ENCODE assay signal across 9 cellular contexts in the genomic region with DNA sequence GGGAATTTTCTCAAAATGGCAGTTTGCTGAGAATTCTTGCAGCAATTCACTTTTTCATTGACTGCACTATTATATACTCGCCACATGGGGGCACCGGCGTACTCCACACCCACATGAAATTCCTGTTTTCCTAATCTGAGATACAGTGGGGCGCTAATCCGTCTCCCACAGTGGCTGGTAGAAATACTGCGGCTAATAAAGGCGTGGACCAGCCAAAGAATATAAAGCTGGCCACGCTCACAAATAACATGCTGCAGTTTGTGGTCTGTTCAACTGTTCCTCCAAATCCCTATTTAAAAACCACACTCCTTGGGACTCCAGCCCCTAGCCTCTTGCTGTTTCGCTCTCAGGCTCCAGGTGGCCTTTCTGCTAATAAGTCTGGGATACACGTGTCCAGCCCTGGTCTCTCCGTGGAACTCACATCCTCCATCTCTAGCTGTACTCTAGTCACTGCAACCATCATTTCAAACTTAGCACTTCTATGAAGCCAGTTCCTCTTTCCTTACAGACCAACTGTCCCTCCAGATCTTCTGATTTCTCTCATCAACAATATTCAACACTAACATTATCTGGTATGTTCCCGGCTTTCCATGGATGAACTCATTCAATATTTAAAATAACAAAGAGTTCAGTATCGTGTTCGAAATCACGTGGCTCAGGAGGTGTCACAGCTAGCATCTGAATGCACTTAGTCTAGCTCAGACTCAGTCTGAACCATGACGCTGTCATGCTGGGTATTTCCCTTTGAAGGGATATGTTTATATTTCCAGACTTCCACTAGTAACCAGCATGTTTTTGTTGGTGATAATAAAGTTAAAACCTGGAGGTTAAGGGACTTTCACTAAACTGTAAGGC. TPM values are rescaled to one million over a fixed set of nuclear protein-coding genes. Genes with fewer than 3 reads are reported as not detected.
DNase-seq lines count a peak whose midpoint lies in the region; ATAC-seq and TF ChIP-seq lines count a peak whose summit lies in the region.
"Had no signal": no experiment of that assay in that cellular context is flagged by ENCODE, and none has a peak within 500 bp of the region (broad histone marks: within the 10 kb centered on the region; RNA-seq: fewer than 3 reads in every experiment).

No MANE protein-coding gene starts in this region.

- peaks cover 6% of the 10 kb centered on the region for H3K36me3 Mint-ChIP-seq in activated T-cell treated with anti-CD3 and anti-CD28 coated beads, Interleukin-2, amount 50 U/mL, for 4 hours (ENCODE audit: insufficient read depth)
- no peaks in the 10 kb centered on the region for H3K36me3 Mint-ChIP-seq in effector memory CD8-positive, alpha-beta T cell (ENCODE audit: insufficient read depth)

- H3K36me3 ChIP-seq in HCT116 (ENCODE audit: control insufficient read depth in 1 of 2, insufficient read depth in 2 of 2, low read length in 2 of 2) (no peaks in the 10 kb centered on the region; a peak in 1 of 4 replicates), tibial artery (peaks cover 0 to 26% (median 0%) of the 10 kb centered on the region in 3 donors)

- H3K4me2 ChIP-seq in HCT116 (ENCODE audit: low read length) = peak overlapping the region; percentile 66

- peaks cover 0 to 9% of the 10 kb centered on the region in 2 experiments; a peak in 1 of 4 replicates for H3K9me3 ChIP-seq in HCT116 (ENCODE audit: control insufficient read depth in 1 of 2, insufficient read depth in 1 of 2, low read depth in 1 of 2, low read length in 2 of 2)
- no peaks in the 10 kb centered on the region for H3K9me3 ChIP-seq in tibial artery

- TF ChIP-seq RAD21 in HCT116 (IDR thresholded peaks at IDR 0.05; ENCODE audit: low read depth) = peak; percentile 89

- H3K27ac Mint-ChIP-seq in effector memory CD8-positive, alpha-beta T cell = no peak overlapping the region

- intact Hi-C loops in HCT116 (cut with micrococcal nuclease) = loop anchor here (1.0 to 2.0 kb wide), 2 partner anchors 193 to 222 kb away; no protein-coding TSS in a partner anchor
- intact Hi-C loops in tibial artery (cut with DNase I; ENCODE audit: low total_unique reads) = loop anchor here (5.0 kb wide), 2 partner anchors 173 to 193 kb away; no protein-coding TSS in a partner anchor

- H3K27me3 Mint-ChIP-seq in activated T-cell treated with anti-CD3 and anti-CD28 coated beads, Interleukin-2, amount 50 U/mL, for 4 hours (ENCODE audit: low read depth) = no peaks in the 10 kb centered on the region
- no peaks in the 10 kb centered on the region for H3K27me3 Mint-ChIP-seq in effector memory CD8-positive, alpha-beta T cell

- H4K20me1 ChIP-seq in HCT116 (ENCODE audit: insufficient read depth) = no peaks in the 10 kb centered on the region

- H3K9ac ChIP-seq in HCT116 (ENCODE audit: low read length) = 0 out of 2 replicates have a peak overlapping the region, but pooled peaks have one; percentile 28

- no peak overlapping the region for H3K4me3 Mint-ChIP-seq in activated T-cell treated with anti-CD3 and anti-CD28 coated beads, Interleukin-2, amount 50 U/mL, for 4 hours
- peak overlapping the region in 1 of 2 donors; percentile 26 for H3K4me3 Mint-ChIP-seq in effector memory CD8-positive, alpha-beta T cell

- no peaks in the 10 kb centered on the region for H3K9me2 ChIP-seq in HCT116 (ENCODE audit: insufficient read depth)

- no TSS peak for BruUV-seq in HCT116 (replicated peaks; lab: Mats Ljungman, UMichigan)

- RAD21 ChIA-PET in HCT116 (lab: Charles Lee; ENCODE audit: low non-redundant PET in 1 of 2, low total read pairs in 2 of 2, uncharacterized antibody in 2 of 2, unreplicated experiment in 2 of 2) = no interaction called here

- TF ChIP-seq CTCF in HCT116 (IDR thresholded peaks at IDR 0.05 in 2 of 3, conservative IDR thresholded peaks at IDR 0.05 in 1 of 3; ENCODE audit: borderline replicate concordance in 1 of 3, insufficient read depth in 1 of 3, low read depth in 2 of 3, low read length in 2 of 3) = peak; percentile 65 to 97 (median 90)
- TF ChIP-seq CTCF in tibial artery (IDR thresholded peaks at IDR 0.05) = peak; percentile 73 to 78

- H3K27ac ChIP-seq in HCT116 (ENCODE audit: low read depth, low read length) = no peak overlapping the region
- peak overlapping the region; percentile 55 to 58 for H3K27ac ChIP-seq in tibial artery
- H3K27ac ChIP-seq: skin epidermis had no signal

- DNase-seq in activated T-cell treated with anti-CD3 and anti-CD28 coated beads for 48 hours (ENCODE audit: low read depth) = peak; percentile 6
- no peak for DNase-seq in activated T-cell treated with anti-CD3 and anti-CD28 coated beads, Interleukin-2, amount 50 U/mL, for 4 hours
- peak; percentile 50 for DNase-seq in HCT116 (ENCODE audit: low read depth, low spot score)
- peak; percentile 87 for DNase-seq in NCI-H1105 treated with DMSO at 0.1 percent for 48 hours (lab: John Stamatoyannopoulos, UW)
- peak in 4 of 5 donors; percentile 6 to 25 (median 16) for DNase-seq in T-helper 1 cell
- peak in 2 of 3 experiments; percentile 4 to 8 for DNase-seq in effector memory CD8-positive, alpha-beta T cell
- DNase-seq in medulla oblongata (ENCODE audit: extremely low spot score) = peak; percentile 74
- peak; percentile 36 to 77 for DNase-seq in tibial artery

- no peaks in the 10 kb centered on the region for H3K27me3 ChIP-seq in HCT116 (ENCODE audit: insufficient read depth, low read length)
- no peaks in the 10 kb centered on the region for H3K27me3 ChIP-seq in tibial artery

- peak overlapping the region; percentile 87 for H2AFZ ChIP-seq in HCT116 (ENCODE audit: low read depth, low read length, poor library complexity, severe bottlenecking)

- peak overlapping the region in 1 of 2 experiments; percentile 34; a peak in 2 of 4 replicates for H3K4me3 ChIP-seq in HCT116 (replicated peaks in 1 of 2; ENCODE audit: low read depth in 1 of 2, low read length in 2 of 2)
- H3K4me3 ChIP-seq in tibial artery = peak overlapping the region; percentile 24 to 38
- H3K4me3 ChIP-seq: skin epidermis had no signal

- ATAC-seq in activated T-cell treated with anti-CD3 and anti-CD28 coated beads, Interleukin-2, amount 50 U/mL, for 4 hours = no peak
- peak; percentile 91 for ATAC-seq in HCT116
- ATAC-seq in effector memory CD8-positive, alpha-beta T cell (replicated peaks) = peak; percentile 73

- H3K9me3 Mint-ChIP-seq in activated T-cell treated with anti-CD3 and anti-CD28 coated beads, Interleukin-2, amount 50 U/mL, for 4 hours = no peaks in the 10 kb centered on the region
- H3K9me3 Mint-ChIP-seq in effector memory CD8-positive, alpha-beta T cell = no peaks in the 10 kb centered on the region

- TF ChIP-seq POLR2A in HCT116 (IDR thresholded peaks at IDR 0.05; ENCODE audit: borderline replicate concordance, extremely low read depth, insufficient read depth, insufficient read length) = no peak

- no peaks in the 10 kb centered on the region for H3K79me2 ChIP-seq in HCT116 (ENCODE audit: insufficient read depth, low read length)

- H3K4me1 ChIP-seq in HCT116 (ENCODE audit: control insufficient read depth in 1 of 2, insufficient read depth in 2 of 2, low read length in 2 of 2) (peaks cover 0 to 7% of the 10 kb centered on the region in 2 experiments; a peak in 2 of 4 replicates), tibial artery (peaks cover 0 to 22% (median 6%) of the 10 kb centered on the region in 4 donors)

- POLR2A ChIA-PET in HCT116 (lab: Charles Lee) = no interaction called here

- CTCF ChIA-PET in HCT116 (lab: Charles Lee) = interaction anchor here (0.7 to 1.5 kb wide), 8 partner anchors 10 to 670 kb away, joined by 3 to 6 read pairs (median 4); no protein-coding TSS in a partner anchor

- H3K4me1 Mint-ChIP-seq in activated T-cell treated with anti-CD3 and anti-CD28 coated beads, Interleukin-2, amount 50 U/mL, for 4 hours (ENCODE audit: low read depth) = peaks cover 3% of the 10 kb centered on the region
- peaks cover 0 to 5% of the 10 kb centered on the region in 2 donors for H3K4me1 Mint-ChIP-seq in effector memory CD8-positive, alpha-beta T cell (ENCODE audit: low read depth in 2 of 2)

TF ChIP-seq in HCT116, 20 proteins besides CTCF, POLR2A, EP300 and RAD21:
- peak; percentile 18 for TF ChIP-seq YY1 (IDR thresholded peaks at IDR 0.05; ENCODE audit: extremely low read depth, insufficient replicate concordance, low read depth, low read length)
- TF ChIP-seq, protein P1, sequence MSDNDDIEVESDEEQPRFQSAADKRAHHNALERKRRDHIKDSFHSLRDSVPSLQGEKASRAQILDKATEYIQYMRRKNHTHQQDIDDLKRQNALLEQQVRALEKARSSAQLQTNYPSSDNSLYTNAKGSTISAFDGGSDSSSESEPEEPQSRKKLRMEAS (IDR thresholded peaks at IDR 0.05) = peak; percentile 46; the same call in 1 of the 2 replicates
- no peak for TF ChIP-seq CEBPB (IDR thresholded peaks at IDR 0.05; ENCODE audit: low read depth)

RNA-seq across cellular contexts. Expression of gene TBRG1, which starts 22.0 kb away (rescaled TPM):
- total RNA-seq in activated T-cell treated with anti-CD3 and anti-CD28 coated beads, Interleukin-2, amount 50 U/mL, for 4 hours = 10 to 100 TPM; 42.4 to 55.0 (median 44.9) TPM
- 29.6 TPM for total RNA-seq in HCT116 (2021; ENCODE audit: unreplicated experiment)
- 18.8 and 23.3 TPM in 2 replicates for polyA plus RNA-seq in HCT116 (2012)

RNA-seq across cellular contexts. Expression of gene SIAE, which starts 28.9 kb away (rescaled TPM):
- 1 to 10 TPM; 1.2 to 1.5 (median 1.3) TPM for total RNA-seq in activated T-cell treated with anti-CD3 and anti-CD28 coated beads, Interleukin-2, amount 50 U/mL, for 4 hours
- total RNA-seq in HCT116 (2021; ENCODE audit: unreplicated experiment) = 39.2 TPM
- polyA plus RNA-seq in HCT116 (2012) = 23.5 and 25.2 TPM in 2 replicates

RNA-seq across cellular contexts. Expression of gene SPA17, which starts 29.1 kb away (rescaled TPM):
- 1 to 10 TPM in 1 of 3 donors, under 1 TPM in 2; 0.58 to 1.5 (median 0.76) TPM for total RNA-seq in activated T-cell treated with anti-CD3 and anti-CD28 coated beads, Interleukin-2, amount 50 U/mL, for 4 hours
- 12.9 TPM for total RNA-seq in HCT116 (2021; ENCODE audit: unreplicated experiment)
- polyA plus RNA-seq in HCT116 (2012) = 11.5 and 11.8 TPM in 2 replicates

RNA-seq across cellular contexts. Expression of gene PANX3, which starts 33.4 kb away (rescaled TPM):
- total RNA-seq in activated T-cell treated with anti-CD3 and anti-CD28 coated beads, Interleukin-2, amount 50 U/mL, for 4 hours = not detected
- total RNA-seq in HCT116 (2021; ENCODE audit: unreplicated experiment) = not detected
- polyA plus RNA-seq in HCT116 (2012) = not detected in 2 replicates

Comparison
In these comparisons a context has a peak if more than half of its experiments do, and no peak if none do; other contexts are left out.
1. ATAC-seq: peak in HCT116 (single experiment) and effector memory CD8-positive, alpha-beta T cell (single experiment); none in activated T-cell treated with anti-CD3 and anti-CD28 coated beads, Interleukin-2, amount 50 U/mL, for 4 hours (0 of 2).
2. RNA of gene SIAE, which starts 28.9 kb away (total RNA-seq): 39.2 TPM in HCT116 (single experiment); 1.2 to 1.5 TPM in activated T-cell treated with anti-CD3 and anti-CD28 coated beads, Interleukin-2, amount 50 U/mL, for 4 hours; every median in the first group is over 10 times any median in the second.